1 cellular context compared by ENCODE assay signal in the genomic region with DNA sequence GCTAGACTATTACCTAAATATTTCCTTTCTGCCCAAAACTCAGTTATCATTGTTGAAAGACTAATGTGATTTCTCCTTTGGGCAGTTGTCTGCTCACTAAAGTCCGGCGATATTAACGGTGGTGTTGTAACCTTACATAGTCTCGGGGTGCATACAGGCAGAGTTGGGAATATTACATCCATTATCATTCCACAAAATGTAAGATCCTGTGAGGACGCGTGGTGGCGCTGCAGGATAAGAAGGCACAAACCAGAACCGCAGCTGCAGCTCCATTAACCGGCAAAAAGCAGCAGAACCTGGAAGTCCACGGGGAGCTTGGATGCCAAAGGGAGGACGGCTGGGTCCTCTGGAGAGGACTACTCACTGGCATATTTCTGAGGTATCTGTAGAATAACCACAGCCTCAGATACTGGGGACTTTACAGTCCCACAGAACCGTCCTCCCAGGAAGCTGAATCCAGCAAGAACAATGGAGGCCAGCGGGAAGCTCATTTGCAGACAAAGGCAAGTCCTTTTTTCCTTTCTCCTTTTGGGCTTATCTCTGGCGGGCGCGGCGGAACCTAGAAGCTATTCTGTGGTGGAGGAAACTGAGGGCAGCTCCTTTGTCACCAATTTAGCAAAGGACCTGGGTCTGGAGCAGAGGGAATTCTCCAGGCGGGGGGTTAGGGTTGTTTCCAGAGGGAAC.
TF ChIP-seq lines count a peak whose summit lies in the region.

A gene (plus strand): TSS at position 264 of the 684 bp plus-strand sequence. CDS start 205 bp downstream, at position 469.

TF ChIP-seq in HepG2, 621 proteins besides CTCF, POLR2A, EP300 and RAD21:
- TF ChIP-seq, protein P1, sequence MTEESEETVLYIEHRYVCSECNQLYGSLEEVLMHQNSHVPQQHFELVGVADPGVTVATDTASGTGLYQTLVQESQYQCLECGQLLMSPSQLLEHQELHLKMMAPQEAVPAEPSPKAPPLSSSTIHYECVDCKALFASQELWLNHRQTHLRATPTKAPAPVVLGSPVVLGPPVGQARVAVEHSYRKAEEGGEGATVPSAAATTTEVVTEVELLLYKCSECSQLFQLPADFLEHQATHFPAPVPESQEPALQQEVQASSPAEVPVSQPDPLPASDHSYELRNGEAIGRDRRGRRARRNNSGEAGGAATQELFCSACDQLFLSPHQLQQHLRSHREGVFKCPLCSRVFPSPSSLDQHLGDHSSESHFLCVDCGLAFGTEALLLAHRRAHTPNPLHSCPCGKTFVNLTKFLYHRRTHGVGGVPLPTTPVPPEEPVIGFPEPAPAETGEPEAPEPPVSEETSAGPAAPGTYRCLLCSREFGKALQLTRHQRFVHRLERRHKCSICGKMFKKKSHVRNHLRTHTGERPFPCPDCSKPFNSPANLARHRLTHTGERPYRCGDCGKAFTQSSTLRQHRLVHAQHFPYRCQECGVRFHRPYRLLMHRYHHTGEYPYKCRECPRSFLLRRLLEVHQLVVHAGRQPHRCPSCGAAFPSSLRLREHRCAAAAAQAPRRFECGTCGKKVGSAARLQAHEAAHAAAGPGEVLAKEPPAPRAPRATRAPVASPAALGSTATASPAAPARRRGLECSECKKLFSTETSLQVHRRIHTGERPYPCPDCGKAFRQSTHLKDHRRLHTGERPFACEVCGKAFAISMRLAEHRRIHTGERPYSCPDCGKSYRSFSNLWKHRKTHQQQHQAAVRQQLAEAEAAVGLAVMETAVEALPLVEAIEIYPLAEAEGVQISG (CRISPR knock-in tag; IDR thresholded peaks at IDR 0.05), result peak; percentile 51
- peak; percentile 52 for TF ChIP-seq SMC3 (IDR thresholded peaks at IDR 0.05; ENCODE audit: low read length)
- TF ChIP-seq, protein P2, sequence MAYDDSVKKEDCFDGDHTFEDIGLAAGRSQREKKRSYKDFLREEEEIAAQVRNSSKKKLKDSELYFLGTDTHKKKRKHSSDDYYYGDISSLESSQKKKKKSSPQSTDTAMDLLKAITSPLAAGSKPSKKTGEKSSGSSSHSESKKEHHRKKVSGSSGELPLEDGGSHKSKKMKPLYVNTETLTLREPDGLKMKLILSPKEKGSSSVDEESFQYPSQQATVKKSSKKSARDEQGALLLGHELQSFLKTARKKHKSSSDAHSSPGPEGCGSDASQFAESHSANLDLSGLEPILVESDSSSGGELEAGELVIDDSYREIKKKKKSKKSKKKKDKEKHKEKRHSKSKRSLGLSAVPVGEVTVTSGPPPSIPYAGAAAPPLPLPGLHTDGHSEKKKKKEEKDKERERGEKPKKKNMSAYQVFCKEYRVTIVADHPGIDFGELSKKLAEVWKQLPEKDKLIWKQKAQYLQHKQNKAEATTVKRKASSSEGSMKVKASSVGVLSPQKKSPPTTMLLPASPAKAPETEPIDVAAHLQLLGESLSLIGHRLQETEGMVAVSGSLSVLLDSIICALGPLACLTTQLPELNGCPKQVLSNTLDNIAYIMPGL (CRISPR knock-in tag; IDR thresholded peaks at IDR 0.05; ENCODE audit: borderline replicate concordance in 1 of 2, low read depth in 1 of 2), result peak; percentile 28 to 67; a peak in 1 of 4 replicates
- peak; percentile 70 for TF ChIP-seq STAG1 (CRISPR knock-in tag; IDR thresholded peaks at IDR 0.05)
- peak; percentile 69 for TF ChIP-seq ZNF263 (CRISPR knock-in tag; IDR thresholded peaks at IDR 0.05)
TF ChIP-seq in HepG2: peak in this region for 5; not testable (repeated sequence) for 616.
